ENCODE assay signal across 30 cellular contexts in the genomic region with DNA sequence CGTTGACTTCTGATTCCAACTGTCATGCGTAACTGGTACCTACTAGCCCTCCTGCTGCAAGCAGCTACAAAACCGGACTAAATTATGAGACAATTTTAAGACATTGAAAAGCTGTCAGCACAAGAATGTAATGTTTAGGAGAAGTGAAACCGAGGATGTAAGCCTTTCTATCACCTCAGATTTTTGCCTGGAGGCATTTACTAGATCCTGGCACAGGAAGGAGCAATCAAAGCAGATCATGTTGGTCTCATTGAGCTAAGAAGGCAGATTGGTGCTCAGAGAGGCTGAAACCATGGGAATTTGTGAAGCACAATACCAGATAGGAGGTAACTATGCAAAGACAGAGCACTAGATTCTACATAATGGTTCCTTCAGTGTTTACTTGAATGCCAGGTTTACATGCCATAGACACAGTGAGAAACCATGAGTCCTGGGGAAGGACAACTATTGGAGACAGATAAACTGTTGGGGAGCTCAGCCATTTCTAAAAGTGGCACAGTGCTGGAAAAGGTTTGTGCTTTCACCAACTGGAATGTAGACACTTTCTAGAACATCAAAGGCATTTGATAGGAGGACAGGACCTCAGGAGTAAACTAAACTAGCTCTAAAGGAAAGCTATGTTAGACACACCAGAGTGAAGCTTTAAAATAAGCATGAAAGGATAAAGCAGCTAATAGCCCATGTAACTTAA.
"Had no signal": no experiment of that assay in that cellular context is flagged by ENCODE, and none has a peak within 500 bp of the region (broad histone marks: within the 10 kb centered on the region; RNA-seq: fewer than 3 reads in every experiment).

No MANE protein-coding gene starts in this region.

- H3K79me2 ChIP-seq: parathyroid adenoma had no signal

- H3K4me2 ChIP-seq: smooth muscle cell had no signal

- H3K27me3 ChIP-seq: adrenal gland, body of pancreas, cardiac muscle cell, colonic mucosa, gastrocnemius medialis, right atrium auricular region had no signal

- H3K27ac ChIP-seq: adrenal gland, body of pancreas, cardiac muscle cell, colonic mucosa, gastrocnemius medialis, parathyroid adenoma, psoas muscle, right atrium auricular region, VCaP had no signal

- DNase-seq: activated CD4-positive, alpha-beta T cell treated with anti-CD3 and anti-CD28 coated beads for 48 hours; activated CD4-positive, alpha-beta T cell treated with anti-CD3 and anti-CD28 coated beads, Interleukin-2, amount 50 U/mL, for 48 hours; activated CD8-positive, alpha-beta memory T cell treated with anti-CD3 and anti-CD28 coated beads for 24 hours; activated effector memory CD4-positive, alpha-beta T cell treated with Interleukin-2 at 50 U/mL for 16 hours; activated naive CD4-positive, alpha-beta T cell treated with anti-CD3 and anti-CD28 coated beads for 36 hours; activated naive CD8-positive, alpha-beta T cell treated with anti-CD3 and anti-CD28 coated beads for 36 hours; adrenal gland; aorta; body of pancreas; cerebellar nuclear complex; colonic mucosa; effector CD8-positive, alpha-beta T cell; gastrocnemius medialis; glutamatergic neuron; islet precursor cell; naive thymus-derived CD8-positive, alpha-beta T cell; occipital lobe; psoas muscle; stimulated activated CD4-positive, alpha-beta T cell treated with anti-CD3 and anti-CD28 coated beads, Interleukin-1b, Interleukin-23, amount 100 ng/mL, for 48 hours; stimulated activated CD4-positive, alpha-beta T cell treated with anti-CD3 and anti-CD28 coated beads, Interleukin-4, amount 100 ng/mL, for 4 hours; stimulated activated CD8-positive, alpha-beta memory T cell treated with anti-CD3 and anti-CD28 coated beads, Interleukin-4, amount 100 ng/mL, for 48 hours; stimulated activated naive CD8-positive, alpha-beta T cell treated with anti-CD3 and anti-CD28 coated beads, Interleukin-15, amount 100 ng/mL, for 72 hours; substantia nigra had no signal

- H3K4me1 ChIP-seq: adrenal gland, colonic mucosa, parathyroid adenoma had no signal

- H3K9ac ChIP-seq: parathyroid adenoma had no signal

- H3K36me3 ChIP-seq: adrenal gland, cardiac muscle cell, colonic mucosa, gastrocnemius medialis, right atrium auricular region had no signal

- H3K4me3 ChIP-seq: adrenal gland, body of pancreas, cardiac muscle cell, colonic mucosa, gastrocnemius medialis, psoas muscle, right atrium auricular region, smooth muscle cell had no signal

- H3K9me3 ChIP-seq: adrenal gland, body of pancreas, colonic mucosa, gastrocnemius medialis, psoas muscle, right atrium auricular region had no signal

- ATAC-seq: activated CD4-positive, CD25-positive, alpha-beta regulatory T cell treated with anti-CD3 and anti-CD28 coated beads, Interleukin-2, amount 50 U/mL, for 24 hours; body of pancreas; gastrocnemius medialis; naive thymus-derived CD8-positive, alpha-beta T cell; psoas muscle; stimulated activated memory B cell treated with anti-CD40 and anti-IgM and Interleukin-4, amounts not matched to agents 10 μg/mL and 1 μg/mL and 100 μg/mL, for 72 hours; stimulated activated naive CD8-positive, alpha-beta T cell treated with anti-CD3 and anti-CD28 coated beads, Interleukin-15, amount 100 ng/mL, for 72 hours had no signal
